Comparison of ENCODE assay signal across 2 cellular contexts in genomic region chr1:54425152-54425584, GRCh38.
TF ChIP-seq lines count a peak whose summit lies in the region.

No MANE protein-coding gene starts in this region.

TF ChIP-seq in HCT116, 20 proteins besides CTCF, POLR2A, EP300 and RAD21:
- TF ChIP-seq YY1 (IDR thresholded peaks at IDR 0.05; ENCODE audit: extremely low read depth, insufficient replicate concordance, low read depth, low read length) (no peak), ATF3 (IDR thresholded peaks at IDR 0.05) (no peak), MAX (IDR thresholded peaks at IDR 0.05) (no peak), CEBPB (IDR thresholded peaks at IDR 0.05; ENCODE audit: low read depth) (no peak), JUND (IDR thresholded peaks at IDR 0.05) (no peak), ELF1 (IDR thresholded peaks at IDR 0.05; ENCODE audit: borderline replicate concordance, low read depth) (no peak), SIN3A (IDR thresholded peaks at IDR 0.05; ENCODE audit: low read depth) (no peak), TCF7L2 (IDR thresholded peaks at IDR 0.05; ENCODE audit: borderline replicate concordance, extremely low read depth, insufficient read depth, insufficient read length) (no peak), EZH2 (IDR thresholded peaks at IDR 0.05) (no peak), FOSL1 (IDR thresholded peaks at IDR 0.05; ENCODE audit: low read depth) (no peak), ZFX (IDR thresholded peaks at IDR 0.05) (no peak), REST (IDR thresholded peaks at IDR 0.05; ENCODE audit: low read depth) (no peak), SP1 (IDR thresholded peaks at IDR 0.05; ENCODE audit: low read depth) (no peak), POLR2AphosphoS5 (IDR thresholded peaks at IDR 0.05; ENCODE audit: low read depth, low read length) (no peak), ZBTB33 (IDR thresholded peaks at IDR 0.05; ENCODE audit: extremely low read depth, insufficient replicate concordance, low read length) (no peak)
TF ChIP-seq in HCT116: peak in this region for 0.

TF ChIP-seq in H1, 55 proteins besides CTCF, POLR2A, EP300 and RAD21:
- TF ChIP-seq CREB1 (IDR thresholded peaks at IDR 0.05) (no peak), GTF2F1 (IDR thresholded peaks at IDR 0.05; ENCODE audit: borderline replicate concordance, low read depth, low read length) (no peak), PHF8 (conservative IDR thresholded peaks at IDR 0.05; ENCODE audit: low read depth, low read length) (no peak), HDAC2 (IDR thresholded peaks at IDR 0.05; ENCODE audit: borderline replicate concordance in 1 of 2, low read depth in 2 of 2, low read length in 2 of 2) (no peak), TAF7 (optimal IDR thresholded peaks at IDR 0.05; ENCODE audit: borderline replicate concordance, low read depth, low read length) (no peak), TEAD4 (IDR thresholded peaks at IDR 0.05; ENCODE audit: low read depth, low read length) (no peak), TBP (IDR thresholded peaks at IDR 0.05; ENCODE audit: low read depth, low read length) (no peak)
